In genomic region chr16:29868396-29868795, GRCh38 we compare ENCODE assay signal across 28 cellular contexts. TPM values are rescaled to one million over a fixed set of nuclear protein-coding genes. Genes with fewer than 3 reads are reported as not detected.
DNase-seq lines count a peak whose midpoint lies in the region; ATAC-seq and TF ChIP-seq lines count a peak whose summit lies in the region.
"Had no signal": no experiment of that assay in that cellular context is flagged by ENCODE, and none has a peak within 500 bp of the region (broad histone marks: within the 10 kb centered on the region; RNA-seq: fewer than 3 reads in every experiment).

No MANE protein-coding gene starts in this region.

- H3K4me2 ChIP-seq in Loucy (ENCODE audit: low read depth, low read length, poor library complexity, severe bottlenecking) = no peak overlapping the region
- H3K4me2 ChIP-seq: GM23338 had no signal

- H3K9me3 ChIP-seq in Loucy (ENCODE audit: insufficient read depth, low read depth, low read length) (no peaks in the 10 kb centered on the region), ascending aorta (no peaks in the 10 kb centered on the region)
- H3K9me3 ChIP-seq: BE2C, HAP-1, SJCRH30 had no signal

- peak overlapping the region; percentile 33; the same call in 1 of the 2 replicates for H3K27ac ChIP-seq in 22Rv1
- H3K27ac ChIP-seq in ascending aorta = no peak overlapping the region
- H3K27ac ChIP-seq: HL-60, SJCRH30 had no signal

- H3K4me1 ChIP-seq in Loucy (ENCODE audit: insufficient read depth, low read length, poor library complexity, severe bottlenecking) (peaks cover 5% of the 10 kb centered on the region), ascending aorta (no peaks in the 10 kb centered on the region)
- H3K4me1 ChIP-seq: BE2C, SJCRH30 had no signal

- no peaks in the 10 kb centered on the region for H4K20me1 ChIP-seq in Loucy (ENCODE audit: insufficient read depth, low read length, poor library complexity, severe bottlenecking)

- no peaks in the 10 kb centered on the region for H3K79me2 ChIP-seq in Loucy (ENCODE audit: insufficient read depth, low read length)

- H3K4me3 ChIP-seq in Loucy (ENCODE audit: low read length, poor library complexity, severe bottlenecking) (no peak overlapping the region), ascending aorta (no peak overlapping the region)
- H3K4me3 ChIP-seq: GM12878, GM23338, HAP-1, SJCRH30 had no signal

- no peaks in the 10 kb centered on the region for H3F3A ChIP-seq in Loucy (ENCODE audit: low read depth)

- no peak for ATAC-seq in HG03571 (IDR thresholded peaks at IDR 0.05; ENCODE audit: unreplicated experiment)
- ATAC-seq: GM12878, GM23338, SK-N-SH treated with all-trans-retinoic acid at 6 μM for 48 hours, T-helper 17 cell had no signal

- H3K36me3 ChIP-seq in Loucy (ENCODE audit: insufficient read depth, low read length) = no peaks in the 10 kb centered on the region
- H3K36me3 ChIP-seq in ascending aorta = no peaks in the 10 kb centered on the region
- H3K36me3 ChIP-seq: BE2C, HAP-1, SJCRH30 had no signal

- DNase-seq in DMS 273 (lab: John Stamatoyannopoulos, UW; ENCODE audit: unreplicated experiment) = peak; percentile 66
- DNase-seq in DMS 273 treated with DMSO at 0.1 percent for 48 hours (lab: John Stamatoyannopoulos, UW) = no peak
- peak; percentile 75 for DNase-seq in RPMI8226
- DNase-seq in activated CD4-positive, alpha-beta T cell treated with anti-CD3 and anti-CD28 coated beads, Interleukin-2, amount 50 U/mL, for 1 hour = no peak
- no peak for DNase-seq in ascending aorta (ENCODE audit: low spot score in 2 of 2)
- DNase-seq: 8988T; ACHN; BE2C; Calu3; CD8-positive, alpha-beta memory T cell; EL; GDM1; MM.1S; NCI-H1694; NCI-H2081 treated with DMSO at 0.1 percent for 48 hours; NCI-H2171; NCI-H345; NCI-H510A treated with DMSO at 0.1 percent for 48 hours; T-helper 17 cell had no signal

- no peak overlapping the region for H3K9ac ChIP-seq in Loucy (ENCODE audit: low read depth, low read length, poor library complexity, severe bottlenecking)

- TF ChIP-seq CTCF in 22Rv1 (IDR thresholded peaks at IDR 0.05) (no peak), Loucy (conservative IDR thresholded peaks at IDR 0.05; ENCODE audit: low read length) (no peak), ascending aorta (IDR thresholded peaks at IDR 0.05) (no peak)

- no peaks in the 10 kb centered on the region for H3K27me3 ChIP-seq in Loucy (ENCODE audit: insufficient read depth, low read length, poor library complexity, severe bottlenecking)
- H3K27me3 ChIP-seq in ascending aorta = no peaks in the 10 kb centered on the region
- H3K27me3 ChIP-seq: BE2C had no signal

- H3K9me2 ChIP-seq in Loucy (replicated peaks; ENCODE audit: low read depth, low read length) = no peaks in the 10 kb centered on the region

- 0 out of 2 replicates have a peak overlapping the region, but pooled peaks have one; percentile 27 for H2AFZ ChIP-seq in Loucy (ENCODE audit: low read length)
- H2AFZ ChIP-seq: GM23338 had no signal

- intact Hi-C loops in ascending aorta (cut with DNase I) = no loop called here

RNA-seq across cellular contexts. Expression of gene CDIPT, which starts 5.4 kb away (rescaled TPM):
- 174 TPM for total RNA-seq in ascending aorta

RNA-seq across cellular contexts. Expression of gene SEZ6L2, which starts 31.0 kb away (rescaled TPM):
- 0.21 TPM for total RNA-seq in ascending aorta
- total RNA-seq: SJCRH30, T-helper 17 cell had no signal

RNA-seq across cellular contexts. Expression of gene ASPHD1, which starts 31.9 kb away (rescaled TPM):
- total RNA-seq in ascending aorta = not detected
- total RNA-seq: GM12878, T-helper 17 cell had no signal

RNA-seq across cellular contexts. Expression of gene MVP, which starts 48.1 kb away (rescaled TPM):
- 244 TPM for total RNA-seq in ascending aorta

RNA-seq across cellular contexts. Expression of gene PAGR1, which starts 52.4 kb away (rescaled TPM):
- total RNA-seq in ascending aorta = 54.3 TPM

Comparison
In these comparisons a context has a peak if more than half of its experiments do, and no peak if none do; other contexts are left out.
1. DNase-seq: peak in DMS 273 (single experiment) and RPMI8226 (single experiment); none in DMS 273 treated with DMSO at 0.1 percent for 48 hours (single experiment), activated CD4-positive, alpha-beta T cell treated with anti-CD3 and anti-CD28 coated beads, Interleukin-2, amount 50 U/mL, for 1 hour (single experiment) and ascending aorta (0 of 2).